In genomic region chr13:48976677-48977625, GRCh38 we compare ENCODE assay signal across 1 cellular context.
A peak's percentile ranks its signal among the peaks of the same experiment; 100 is the strongest.
TF ChIP-seq lines count a peak whose summit lies in the region.

No MANE protein-coding gene starts in this region.

TF ChIP-seq in H1, 55 proteins besides CTCF, POLR2A, EP300 and RAD21 (continued from another document):
- TF ChIP-seq USF2 (IDR thresholded peaks at IDR 0.05; ENCODE audit: low read length) (no peak), SIN3A (conservative IDR thresholded peaks at IDR 0.05 in 1 of 2, IDR thresholded peaks at IDR 0.05 in 1 of 2; ENCODE audit: low read depth in 1 of 2, low read length in 2 of 2) (peak in 1 of 2 experiments; percentile 77; a peak in 2 of 4 replicates), CHD2 (IDR thresholded peaks at IDR 0.05; ENCODE audit: low read length) (no peak), EGR1 (IDR thresholded peaks at IDR 0.05; ENCODE audit: borderline replicate concordance, low read depth, low read length) (no peak), SAP30 (IDR thresholded peaks at IDR 0.05; ENCODE audit: insufficient read depth, insufficient replicate concordance, low read length) (peak; percentile 29), MAX (IDR thresholded peaks at IDR 0.05) (0 out of 2 replicates have a peak, but pooled peaks have one; percentile 34), TAF1 (IDR thresholded peaks at IDR 0.05; ENCODE audit: low read depth, low read length) (no peak), CTBP2 (IDR thresholded peaks at IDR 0.05; ENCODE audit: borderline replicate concordance, insufficient read depth, insufficient read length, low read length) (no peak), CBX8 (IDR thresholded peaks at IDR 0.05; ENCODE audit: borderline replicate concordance, low read depth, low read length) (no peak), TCF12 (IDR thresholded peaks at IDR 0.05; ENCODE audit: low read depth, low read length) (no peak), BRCA1 (IDR thresholded peaks at IDR 0.05; ENCODE audit: low read depth, low read length) (no peak), KDM4A (IDR thresholded peaks at IDR 0.05; ENCODE audit: low read depth, low read length, severe bottlenecking) (no peak), ZNF274 (IDR thresholded peaks at IDR 0.05; ENCODE audit: borderline replicate concordance, extremely low read depth, low read length) (no peak), NRF1 (IDR thresholded peaks at IDR 0.05; ENCODE audit: low read depth, low read length) (no peak), RXRA (IDR thresholded peaks at IDR 0.05; ENCODE audit: insufficient read depth, low read depth, low read length) (no peak), SP4 (IDR thresholded peaks at IDR 0.05; ENCODE audit: low read length) (no peak), CREB1 (IDR thresholded peaks at IDR 0.05) (no peak), RBBP5 (IDR thresholded peaks at IDR 0.05; ENCODE audit: borderline replicate concordance, low read depth, low read length) (no peak), ASH2L (IDR thresholded peaks at IDR 0.05; ENCODE audit: low read length) (peak; percentile 77), POLR2AphosphoS5 (IDR thresholded peaks at IDR 0.05; ENCODE audit: low read depth, low read length) (no peak), KDM5A (IDR thresholded peaks at IDR 0.05; ENCODE audit: low read length) (no peak), CHD7 (IDR thresholded peaks at IDR 0.05; ENCODE audit: insufficient replicate concordance, low read length) (no peak), SRF (IDR thresholded peaks at IDR 0.05; ENCODE audit: low read depth, low read length) (no peak)
